ENCODE assay signal across 8 cellular contexts in genomic region chr20:64064145-64064698, GRCh38. TPM values are rescaled to one million over a fixed set of nuclear protein-coding genes. Genes with fewer than 3 reads are reported as not detected.
DNase-seq lines count a peak whose midpoint lies in the region; ATAC-seq and TF ChIP-seq lines count a peak whose summit lies in the region.

No MANE protein-coding gene starts in this region.

- peak overlapping the region; percentile 88 for H3K4me3 ChIP-seq in cardiac muscle cell
- H3K4me3 ChIP-seq in urinary bladder (ENCODE audit: low read depth, low read length), result peak overlapping the region; percentile 84

- no peak for TF ChIP-seq CTCF in cardiac muscle cell (IDR thresholded peaks at IDR 0.05; ENCODE audit: low read depth, low read length)

- H3K27ac ChIP-seq in cardiac muscle cell (no peak overlapping the region), urinary bladder (ENCODE audit: low read depth) (no peak overlapping the region)

- H3K27me3 ChIP-seq in cardiac muscle cell, result no peaks in the 10 kb centered on the region

- DNase-seq in cardiac muscle cell (ENCODE audit: low read depth in 1 of 2, low spot score in 1 of 2) (peak in 1 of 2 donors; percentile 57), Right ventricle myocardium inferior (ENCODE audit: missing footprints) (no peak), kidney tubule cell (ENCODE audit: low spot score) (peak; percentile 72), D341Med (ENCODE audit: low spot score) (no peak), anterior cingulate cortex (lab: John Stamatoyannopoulos, UW) (no peak)

- H3K4me1 Mint-ChIP-seq in activated naive CD8-positive, alpha-beta T cell (ENCODE audit: low read depth), result peaks cover 38% of the 10 kb centered on the region

- intact Hi-C loops in Right ventricle myocardium inferior (cut with DNase I), result no loop called here

- H3K36me3 ChIP-seq in cardiac muscle cell (no peaks in the 10 kb centered on the region), urinary bladder (ENCODE audit: insufficient read depth) (no peaks in the 10 kb centered on the region)

- H3K9me3 ChIP-seq in cardiac muscle cell (ENCODE audit: low read depth), result no peaks in the 10 kb centered on the region

- H3K27ac Mint-ChIP-seq in activated naive CD8-positive, alpha-beta T cell, result peak overlapping the region; percentile 70

- H3K4me1 ChIP-seq in cardiac muscle cell (ENCODE audit: low read depth) (peaks cover 10% of the 10 kb centered on the region), urinary bladder (ENCODE audit: insufficient read depth) (no peaks in the 10 kb centered on the region)

- WGBS in urinary bladder, result 26% methylated on average over 12 of the region's 12 CpGs

- H3K4me3 Mint-ChIP-seq in activated naive CD8-positive, alpha-beta T cell, result peak overlapping the region; percentile 90

- ATAC-seq in Right ventricle myocardium inferior (no peak), HG02759 (IDR thresholded peaks at IDR 0.05; ENCODE audit: unreplicated experiment) (no peak)

- no peaks in the 10 kb centered on the region for H3K9me3 Mint-ChIP-seq in activated naive CD8-positive, alpha-beta T cell (ENCODE audit: low read depth)

- no peaks in the 10 kb centered on the region for H3K27me3 Mint-ChIP-seq in activated naive CD8-positive, alpha-beta T cell

- no peaks in the 10 kb centered on the region for H3K36me3 Mint-ChIP-seq in activated naive CD8-positive, alpha-beta T cell

RNA-seq across cellular contexts. Expression of gene TCEA2, which starts 1.2 kb away (rescaled TPM):
- 96.0 and 97.3 TPM in 2 replicates for total RNA-seq in cardiac muscle cell
- polyA plus RNA-seq in cardiac muscle cell, result 157 and 169 TPM in 2 replicates
- total RNA-seq in Right ventricle myocardium inferior, result 39.0 TPM
- 18.2 TPM for total RNA-seq in urinary bladder
- 69.0 TPM for polyA plus RNA-seq in urinary bladder

RNA-seq across cellular contexts. Expression of gene SOX18, which starts 14.8 kb away (rescaled TPM):
- total RNA-seq in cardiac muscle cell, result 0.06 and 0.14 TPM in 2 replicates
- 3.5 TPM in 1 of 2 replicates, not detected in the other for polyA plus RNA-seq in cardiac muscle cell
- 38.4 TPM for total RNA-seq in Right ventricle myocardium inferior
- 4.5 TPM for total RNA-seq in urinary bladder
- polyA plus RNA-seq in urinary bladder, result 66.0 TPM

RNA-seq across cellular contexts. Expression of gene RGS19, which starts 15.1 kb away (rescaled TPM):
- total RNA-seq in cardiac muscle cell (12.3 and 14.1 TPM in 2 replicates), Right ventricle myocardium inferior (6.6 TPM), urinary bladder (7.8 TPM)
- polyA plus RNA-seq in cardiac muscle cell (9.0 and 12.9 TPM in 2 replicates), urinary bladder (11.6 TPM)

RNA-seq across cellular contexts. Expression of gene OPRL1, which starts 15.7 kb away (rescaled TPM):
- total RNA-seq in cardiac muscle cell, result 5.3 and 9.6 TPM in 2 replicates
- 2.1 and 2.9 TPM in 2 replicates for polyA plus RNA-seq in cardiac muscle cell
- total RNA-seq in Right ventricle myocardium inferior, result 0.49 TPM
- 1.1 TPM for total RNA-seq in urinary bladder
- 0.67 TPM for polyA plus RNA-seq in urinary bladder

RNA-seq across cellular contexts. Expression of gene LKAAEAR1, which starts 20.0 kb away (rescaled TPM):
- 0.21 and 5.6 TPM in 2 replicates for total RNA-seq in cardiac muscle cell
- polyA plus RNA-seq in cardiac muscle cell, result 0.47 and 2.2 TPM in 2 replicates
- total RNA-seq in Right ventricle myocardium inferior, result not detected
- total RNA-seq in urinary bladder, result not detected
- polyA plus RNA-seq in urinary bladder, result 0.48 TPM
